8 cellular contexts compared by ENCODE assay signal in the genomic region with DNA sequence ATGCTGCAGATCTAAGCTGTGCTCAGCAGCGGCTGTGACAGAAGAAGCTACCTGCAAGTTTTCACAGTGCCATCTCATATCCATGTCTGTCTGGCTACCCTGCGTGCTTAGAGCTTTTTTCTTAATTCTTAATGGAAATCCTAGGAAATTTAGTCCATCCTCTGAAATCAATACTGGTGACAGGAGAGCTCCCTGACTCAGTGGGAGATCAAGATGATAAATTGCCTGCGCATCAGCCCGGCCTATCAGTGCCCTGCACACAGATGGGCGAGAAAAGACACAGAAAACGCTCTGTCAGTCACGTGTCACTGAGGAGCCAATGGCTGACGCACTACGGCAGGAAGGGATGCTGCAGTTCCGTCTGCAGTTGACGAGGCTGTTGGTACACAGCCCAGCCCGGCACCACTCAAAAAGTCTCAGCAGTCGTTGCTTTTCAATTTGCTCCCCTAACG.
DNase-seq lines count a peak whose midpoint lies in the region; ATAC-seq and TF ChIP-seq lines count a peak whose summit lies in the region.

No MANE protein-coding gene starts in this region.

- no peak for TF ChIP-seq POLR2A in right lobe of liver (IDR thresholded peaks at IDR 0.05)

- no peaks in the 10 kb centered on the region for H3K27me3 ChIP-seq in right lobe of liver

- DNase-seq in ELF-1 (ENCODE audit: low read depth, low spot score), result peak; percentile 77
- peak; percentile 92 for DNase-seq in NCI-H2081 treated with DMSO at 0.1 percent for 48 hours (lab: John Stamatoyannopoulos, UW)
- peak; percentile 22 for DNase-seq in activated CD4-positive, alpha-beta T cell treated with anti-CD3 and anti-CD28 coated beads for 4 hours
- DNase-seq in right lobe of liver, result peak; percentile 16 to 54 (median 43)
- DNase-seq in stimulated activated CD4-positive, alpha-beta T cell treated with anti-CD3 and anti-CD28 coated beads, TNF-alpha, amount 100 ng/mL, for 24 hours (ENCODE audit: low read depth in 3 of 3), result peak; percentile 21 to 49 (median 22)

- intact Hi-C loops in right lobe of liver (cut with DNase I), result no loop called here

- TF ChIP-seq CTCF in right lobe of liver (IDR thresholded peaks at IDR 0.05), result no peak

- H3K36me3 ChIP-seq in right lobe of liver, result no peaks in the 10 kb centered on the region

- no peaks in the 10 kb centered on the region for H3K4me1 ChIP-seq in right lobe of liver

- ATAC-seq in HG02642 (IDR thresholded peaks at IDR 0.05; ENCODE audit: poor library complexity, unreplicated experiment) (peak; percentile 99), right lobe of liver (peak; percentile 44 to 60 (median 54)), GM21447 (IDR thresholded peaks at IDR 0.05; ENCODE audit: unreplicated experiment) (no peak)

- H3K4me3 ChIP-seq in right lobe of liver, result no peak overlapping the region

- no peaks in the 10 kb centered on the region for H3K9me3 ChIP-seq in right lobe of liver

- H3K27ac ChIP-seq in cingulate gyrus (ENCODE audit: low read depth, low read length), result peak overlapping the region; percentile 49
- H3K27ac ChIP-seq in right lobe of liver, result no peak overlapping the region

- 22% methylated on average over 14 of the region's 14 CpGs for WGBS in right lobe of liver (ENCODE audit: insufficient coverage, low coverage, low lambda C conversion rate, missing lambda C conversion rate)

Comparison
In these comparisons a context has a peak if more than half of its experiments do, and no peak if none do; other contexts are left out.
1. DNase-seq: peak in every context shown above with its lines; median percentile 92 in NCI-H2081 treated with DMSO at 0.1 percent for 48 hours; 77 in ELF-1; 43 in right lobe of liver; 22 in activated CD4-positive, alpha-beta T cell treated with anti-CD3 and anti-CD28 coated beads for 4 hours; 22 in stimulated activated CD4-positive, alpha-beta T cell treated with anti-CD3 and anti-CD28 coated beads, TNF-alpha, amount 100 ng/mL, for 24 hours.